In the genomic region with DNA sequence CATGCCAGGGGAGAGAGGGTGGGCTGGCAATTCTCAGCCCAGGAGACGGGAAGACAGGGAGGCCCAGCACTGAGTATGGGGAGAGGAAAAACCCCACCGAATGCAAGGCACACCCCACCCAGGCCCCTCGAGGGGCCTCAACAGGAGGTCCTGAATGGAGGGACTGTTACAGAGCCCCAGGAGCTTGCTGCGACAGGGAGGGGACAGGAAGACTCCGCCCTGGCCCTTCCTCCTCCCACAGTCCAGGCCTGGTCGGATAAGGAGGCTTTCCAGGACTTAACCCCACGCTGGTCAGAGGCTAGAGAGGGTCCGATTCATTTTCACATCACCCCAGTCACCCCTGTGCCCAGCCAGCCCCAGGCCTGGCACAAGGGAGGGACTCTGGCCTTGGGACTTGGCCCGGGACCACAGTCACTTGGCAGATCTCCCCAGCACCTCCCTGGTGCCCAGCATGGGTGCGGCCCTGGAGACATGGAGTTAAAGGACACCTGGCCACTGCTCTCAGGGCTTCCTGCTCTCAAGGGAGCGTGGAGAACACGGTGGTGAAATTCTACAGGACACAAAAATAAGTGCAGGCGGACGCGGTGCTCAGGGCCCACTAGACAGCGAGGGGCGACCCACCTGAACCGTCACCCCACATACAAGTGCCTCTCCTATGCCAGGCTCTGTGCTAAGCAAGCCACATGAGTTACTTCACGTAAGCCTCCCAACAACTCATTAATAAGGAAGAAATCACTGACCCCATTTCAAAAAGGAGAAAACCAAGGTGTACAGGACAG, we compare ENCODE assay signal across 8 cellular contexts. TPM values are rescaled to one million over a fixed set of nuclear protein-coding genes. Genes with fewer than 3 reads are reported as not detected.
DNase-seq lines count a peak whose midpoint lies in the region; ATAC-seq lines count a peak whose summit lies in the region.

No MANE protein-coding gene starts in this region.

- H3K9me3 Mint-ChIP-seq in stimulated activated naive CD8-positive, alpha-beta T cell treated with anti-CD3 and anti-CD28 coated beads, Interleukin-15, amount 100 ng/mL, for 72 hours, result no peaks in the 10 kb centered on the region

- in situ Hi-C loops in ACHN (cut with HindIII; ENCODE audit: low pct_ligation_motif_present, low pct_unique_long_range_greater_than_20kb, low sequenced_read_pairs), result no loop called here

- H3K4me3 Mint-ChIP-seq in stimulated activated naive CD8-positive, alpha-beta T cell treated with anti-CD3 and anti-CD28 coated beads, Interleukin-15, amount 100 ng/mL, for 72 hours, result peak overlapping the region; percentile 53 to 75

- DNase-seq in ACHN, result peak; percentile 54
- DNase-seq in HT-29 (ENCODE audit: low spot score), result peak; percentile 75
- DNase-seq in astrocyte of the hippocampus (ENCODE audit: low read depth, low spot score), result peak; percentile 66
- peak; percentile 88 for DNase-seq in islet precursor cell
- no peak for DNase-seq in stimulated activated naive CD8-positive, alpha-beta T cell treated with anti-CD3 and anti-CD28 coated beads, Interleukin-15, amount 100 ng/mL, for 72 hours
- no peak for DNase-seq in NK-92 (lab: John Stamatoyannopoulos, UW; ENCODE audit: unreplicated experiment)
- no peak for DNase-seq in middle frontal gyrus (ENCODE audit: extremely low spot score, low spot score)
- no peak for DNase-seq in NCI-H2081 treated with DMSO at 0.1 percent for 48 hours (lab: John Stamatoyannopoulos, UW)

- H3K4me1 Mint-ChIP-seq in stimulated activated naive CD8-positive, alpha-beta T cell treated with anti-CD3 and anti-CD28 coated beads, Interleukin-15, amount 100 ng/mL, for 72 hours, result peaks cover 32% of the 10 kb centered on the region

- H3K27ac Mint-ChIP-seq in stimulated activated naive CD8-positive, alpha-beta T cell treated with anti-CD3 and anti-CD28 coated beads, Interleukin-15, amount 100 ng/mL, for 72 hours, result no peak overlapping the region

- ATAC-seq in stimulated activated naive CD8-positive, alpha-beta T cell treated with anti-CD3 and anti-CD28 coated beads, Interleukin-15, amount 100 ng/mL, for 72 hours, result no peak

- no peaks in the 10 kb centered on the region for H3K27me3 Mint-ChIP-seq in stimulated activated naive CD8-positive, alpha-beta T cell treated with anti-CD3 and anti-CD28 coated beads, Interleukin-15, amount 100 ng/mL, for 72 hours

RNA-seq across cellular contexts. Expression of gene STXBP1, which starts 44.8 kb away (rescaled TPM):
- total RNA-seq in HT-29 (2014; rRNA removed; shearing (Covaris generic)), result 6.3 and 8.0 TPM in 2 replicates

Comparison
In these comparisons a context has a peak if more than half of its experiments do, and no peak if none do; other contexts are left out.
1. DNase-seq: peak in ACHN (single experiment), HT-29 (single experiment), astrocyte of the hippocampus (single experiment) and islet precursor cell (single experiment); none in stimulated activated naive CD8-positive, alpha-beta T cell treated with anti-CD3 and anti-CD28 coated beads, Interleukin-15, amount 100 ng/mL, for 72 hours (0 of 2), NK-92 (single experiment), middle frontal gyrus (single experiment) and NCI-H2081 treated with DMSO at 0.1 percent for 48 hours (single experiment).